Comparison of ENCODE assay signal across 15 cellular contexts in genomic region chrX:49330421-49330820, GRCh38. TPM values are rescaled to one million over a fixed set of nuclear protein-coding genes. Genes with fewer than 3 reads are reported as not detected.
DNase-seq lines count a peak whose midpoint lies in the region; TF ChIP-seq lines count a peak whose summit lies in the region.
"Not testable (repeated sequence)": the region's sequence is repeated elsewhere in the genome, so short reads cannot be mapped to it uniquely, and the experiment has no call there.
"Had no signal": no experiment of that assay in that cellular context is flagged by ENCODE, and none has a peak within 500 bp of the region (broad histone marks: within the 10 kb centered on the region; RNA-seq: fewer than 3 reads in every experiment).

No MANE protein-coding gene starts in this region.

- H3K27ac Mint-ChIP-seq in activated CD4-positive, alpha-beta T cell treated with anti-CD3 and anti-CD28 coated beads, Interleukin-2, amount 10 ng/mL, durations not matched to agents 24 days and 14 days; osteocyte (ENCODE audit: unreplicated experiment): not testable (repeated sequence)

- TF ChIP-seq CTCF in right atrium auricular region (IDR thresholded peaks at IDR 0.05); osteocyte (IDR thresholded peaks at IDR 0.05): not testable (repeated sequence)

- H3K36me3 Mint-ChIP-seq in activated CD4-positive, alpha-beta T cell treated with anti-CD3 and anti-CD28 coated beads, Interleukin-2, amount 10 ng/mL, durations not matched to agents 24 days and 14 days (ENCODE audit: low read depth); osteocyte (ENCODE audit: unreplicated experiment): not testable (repeated sequence)

- not testable (repeated sequence) for H3K9me3 Mint-ChIP-seq in activated CD4-positive, alpha-beta T cell treated with anti-CD3 and anti-CD28 coated beads, Interleukin-2, amount 10 ng/mL, durations not matched to agents 24 days and 14 days; osteocyte (ENCODE audit: unreplicated experiment)

- not testable (repeated sequence) for H3K4me3 ChIP-seq in right atrium auricular region

- H3K4me1 ChIP-seq in right atrium auricular region = not testable (repeated sequence)

- not testable (repeated sequence) for H3K27ac ChIP-seq in right atrium auricular region

- not testable (repeated sequence) for H3K4me3 Mint-ChIP-seq in activated CD4-positive, alpha-beta T cell treated with anti-CD3 and anti-CD28 coated beads, Interleukin-2, amount 10 ng/mL, durations not matched to agents 24 days and 14 days; osteocyte (ENCODE audit: unreplicated experiment)

- DNase-seq in activated CD4-positive, alpha-beta T cell treated with anti-CD3 and anti-CD28 coated beads, Interleukin-2, amount 10 ng/mL, durations not matched to agents 24 days and 14 days = peak; percentile 15
- peak; percentile 13 for DNase-seq in activated CD8-positive, alpha-beta memory T cell treated with anti-CD3 and anti-CD28 coated beads for 24 hours
- DNase-seq in right atrium auricular region (ENCODE audit: low spot score) = peak; percentile 52
- peak; percentile 73 for DNase-seq in osteocyte (ENCODE audit: extremely low spot score, unreplicated experiment)

- H3K36me3 ChIP-seq in right atrium auricular region = not testable (repeated sequence)

- intact Hi-C loops in activated CD4-positive, alpha-beta T cell treated with anti-CD3 and anti-CD28 coated beads, Interleukin-2, amount 10 ng/mL, durations not matched to agents 24 days and 14 days (cut with micrococcal nuclease) = not testable (repeated sequence)

- not testable (repeated sequence) for H3K27me3 ChIP-seq in right atrium auricular region

- not testable (repeated sequence) for H3K4me1 Mint-ChIP-seq in activated CD4-positive, alpha-beta T cell treated with anti-CD3 and anti-CD28 coated beads, Interleukin-2, amount 10 ng/mL, durations not matched to agents 24 days and 14 days; osteocyte (ENCODE audit: unreplicated experiment)

- H3K9me3 ChIP-seq in right atrium auricular region = not testable (repeated sequence)

- not testable (repeated sequence) for H3K27me3 Mint-ChIP-seq in activated CD4-positive, alpha-beta T cell treated with anti-CD3 and anti-CD28 coated beads, Interleukin-2, amount 10 ng/mL, durations not matched to agents 24 days and 14 days; osteocyte (ENCODE audit: unreplicated experiment)

RNA-seq across cellular contexts. Expression of gene GAGE13, which starts 1.0 kb away (rescaled TPM):
- total RNA-seq in activated CD4-positive, alpha-beta T cell treated with anti-CD3 and anti-CD28 coated beads, Interleukin-2, amount 10 ng/mL, durations not matched to agents 24 days and 14 days = not detected in 2 replicates
- total RNA-seq in right atrium auricular region = not detected
- total RNA-seq in osteocyte = not detected in 2 replicates
- total RNA-seq: A172; A673; B cell; Caco-2; Calu3; CD4-positive, alpha-beta memory T cell; CD4-positive, alpha-beta T cell; CD4-positive, CD25-positive, alpha-beta regulatory T cell; CD8-positive, alpha-beta memory T cell; CD8-positive, alpha-beta T cell had no signal

RNA-seq across cellular contexts. Expression of gene GAGE12J, which starts 8.6 kb away (rescaled TPM):
- total RNA-seq in activated CD4-positive, alpha-beta T cell treated with anti-CD3 and anti-CD28 coated beads, Interleukin-2, amount 10 ng/mL, durations not matched to agents 24 days and 14 days = not detected in 2 replicates
- total RNA-seq in right atrium auricular region (not detected), osteocyte (not detected in 2 replicates)
- total RNA-seq: A172; A673; B cell; Caco-2; Calu3; CD4-positive, alpha-beta memory T cell; CD4-positive, alpha-beta T cell; CD4-positive, CD25-positive, alpha-beta regulatory T cell; CD8-positive, alpha-beta memory T cell; CD8-positive, alpha-beta T cell; Daoy had no signal

RNA-seq across cellular contexts. Expression of gene GAGE10, which starts 27.0 kb away (rescaled TPM):
- total RNA-seq in activated CD4-positive, alpha-beta T cell treated with anti-CD3 and anti-CD28 coated beads, Interleukin-2, amount 10 ng/mL, durations not matched to agents 24 days and 14 days = not detected in 2 replicates
- total RNA-seq in right atrium auricular region (not detected), osteocyte (not detected in 2 replicates)
- total RNA-seq: A172; A673; B cell; Caco-2; Calu3; CD4-positive, alpha-beta memory T cell; CD4-positive, alpha-beta T cell; CD4-positive, CD25-positive, alpha-beta regulatory T cell; CD8-positive, alpha-beta memory T cell; CD8-positive, alpha-beta T cell; Daoy had no signal

Comparison
In these comparisons a context has a peak if more than half of its experiments do, and no peak if none do; other contexts are left out.
1. DNase-seq: peak in every context shown above with its lines; median percentile 73 in osteocyte; 52 in right atrium auricular region; 15 in activated CD4-positive, alpha-beta T cell treated with anti-CD3 and anti-CD28 coated beads, Interleukin-2, amount 10 ng/mL, durations not matched to agents 24 days and 14 days; 13 in activated CD8-positive, alpha-beta memory T cell treated with anti-CD3 and anti-CD28 coated beads for 24 hours.